ENCODE assay signal across 13 cellular contexts in the genomic region with DNA sequence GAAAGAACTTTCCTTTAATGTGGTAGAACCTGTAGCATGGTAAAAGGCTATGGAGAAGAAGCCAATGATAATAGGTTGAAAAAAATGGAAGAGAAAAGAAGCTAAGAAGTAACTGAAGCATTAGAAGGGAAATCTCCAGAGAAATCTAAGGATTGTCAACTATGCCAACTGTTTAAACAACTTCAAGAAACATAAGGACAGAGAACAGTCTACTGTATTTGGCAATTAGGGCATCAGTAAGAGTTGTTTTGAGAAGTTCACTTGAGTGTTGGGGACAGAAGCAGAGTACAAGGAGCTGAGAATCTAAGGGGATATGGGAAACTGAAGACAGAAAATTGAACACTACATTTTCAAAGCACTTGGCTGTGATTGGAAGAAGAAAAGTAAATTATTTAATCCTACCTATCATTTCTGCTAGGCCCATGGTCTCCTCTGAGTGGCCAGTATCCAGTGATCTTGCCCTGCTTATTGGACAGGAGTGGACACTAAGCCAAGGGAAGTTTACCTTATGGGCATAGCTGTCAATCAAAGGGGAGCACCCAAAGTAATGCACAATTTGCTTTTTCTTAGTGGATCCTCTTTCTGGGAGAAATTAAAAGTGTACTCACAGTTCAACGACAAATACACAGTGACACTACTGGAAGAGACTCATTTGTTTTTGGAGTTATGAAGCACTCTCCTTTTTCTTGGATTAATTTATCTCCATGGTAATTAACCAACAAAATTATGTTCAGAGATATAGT. TPM values are rescaled to one million over a fixed set of nuclear protein-coding genes. Genes with fewer than 3 reads are reported as not detected.
DNase-seq lines count a peak whose midpoint lies in the region; ATAC-seq and TF ChIP-seq lines count a peak whose summit lies in the region.
"Had no signal": no experiment of that assay in that cellular context is flagged by ENCODE, and none has a peak within 500 bp of the region (broad histone marks: within the 10 kb centered on the region; RNA-seq: fewer than 3 reads in every experiment).

No MANE protein-coding gene starts in this region.

- peak overlapping the region in 7 of 10 donors; percentile 1 to 83 (median 26) for H3K27ac ChIP-seq in heart right ventricle
- H3K27ac ChIP-seq in RWPE2 (ENCODE audit: poor library complexity, severe bottlenecking), result peak overlapping the region; percentile 95
- peak overlapping the region; percentile 55 for H3K27ac ChIP-seq in upper lobe of right lung

- H3K4me1 ChIP-seq in heart right ventricle (peaks cover 0 to 48% (median 6%) of the 10 kb centered on the region in 9 donors), RWPE2 (ENCODE audit: insufficient read depth, poor library complexity, severe bottlenecking) (peaks cover 20% of the 10 kb centered on the region), upper lobe of right lung (peaks cover 12% of the 10 kb centered on the region)

- no peak overlapping the region for H3K4me3 ChIP-seq in heart right ventricle
- H3K4me3 ChIP-seq in RWPE2 (ENCODE audit: severe bottlenecking), result no peak overlapping the region
- H3K4me3 ChIP-seq in fibroblast of pulmonary artery (replicated peaks; ENCODE audit: low read depth, low read length), result no peak overlapping the region
- H3K4me3 ChIP-seq in upper lobe of right lung, result no peak overlapping the region
- H3K4me3 ChIP-seq: thoracic aorta had no signal

- 85 to 86% methylated on average over 1 of the region's 1 CpG for WGBS in heart right ventricle, 2 donors

- intact Hi-C loops in heart right ventricle (cut with DNase I), result loop anchor here in 2 of 10 donors (5.0 kb wide), 2 partner anchors 50 to 55 kb away; a partner anchor contains a TSS
- intact Hi-C loops in Right ventricle myocardium inferior (cut with DNase I), result no loop called here
- intact Hi-C loops in upper lobe of right lung (cut with DNase I), result no loop called here

- H3K27me3 ChIP-seq in heart right ventricle, result no peaks in the 10 kb centered on the region
- H3K27me3 ChIP-seq in RWPE2 (ENCODE audit: insufficient read depth, poor library complexity, severe bottlenecking), result no peaks in the 10 kb centered on the region
- no peaks in the 10 kb centered on the region for H3K27me3 ChIP-seq in upper lobe of right lung

- no peak for ATAC-seq in heart right ventricle
- no peak for ATAC-seq in Right ventricle myocardium inferior
- no peak for ATAC-seq in RWPE2 (ENCODE audit: low read depth)
- peak; percentile 28 for ATAC-seq in upper lobe of right lung
- no peak for ATAC-seq in GM18907 (IDR thresholded peaks at IDR 0.05; ENCODE audit: unreplicated experiment)

- DNase-seq in heart right ventricle (no peak), Right ventricle myocardium inferior (ENCODE audit: missing footprints) (no peak), RWPE2 (ENCODE audit: low spot score) (no peak), fibroblast of pulmonary artery (ENCODE audit: low read depth) (peak; percentile 17), upper lobe of right lung (no peak), NCI-H526 treated with DMSO at 0.1 percent for 48 hours (lab: John Stamatoyannopoulos, UW) (no peak)
- no peak for DNase-seq in activated CD4-positive, CD25-positive, alpha-beta regulatory T cell treated with anti-CD3 and anti-CD28 coated beads, Interleukin-2, amount 50 U/mL, for 72 hours
- DNase-seq: 8988T, cortex of kidney, NCI-H1105 treated with DMSO at 0.1 percent for 48 hours, NCI-H510A treated with DMSO at 0.1 percent for 48 hours had no signal

- H3K36me3 ChIP-seq in heart right ventricle (no peaks in the 10 kb centered on the region), RWPE2 (ENCODE audit: low read depth) (no peaks in the 10 kb centered on the region), upper lobe of right lung (no peaks in the 10 kb centered on the region)
- H3K36me3 ChIP-seq: thoracic aorta had no signal

- H3K9me3 ChIP-seq in heart right ventricle, result peaks cover 0 to 5% (median 0%) of the 10 kb centered on the region in 11 donors
- no peaks in the 10 kb centered on the region for H3K9me3 ChIP-seq in RWPE2 (ENCODE audit: severe bottlenecking)
- no peaks in the 10 kb centered on the region for H3K9me3 ChIP-seq in upper lobe of right lung
- H3K9me3 ChIP-seq: thoracic aorta had no signal

- no peak for TF ChIP-seq CTCF in heart right ventricle (IDR thresholded peaks at IDR 0.05)
- TF ChIP-seq CTCF in RWPE2 (IDR thresholded peaks at IDR 0.05; ENCODE audit: poor library complexity, severe bottlenecking), result no peak
- no peak for TF ChIP-seq CTCF in fibroblast of pulmonary artery (IDR thresholded peaks at IDR 0.05; ENCODE audit: low read length, missing control alignments)
- no peak for TF ChIP-seq CTCF in upper lobe of right lung (IDR thresholded peaks at IDR 0.05)

RNA-seq across cellular contexts. Expression of a gene that starts 56.5 kb away (rescaled TPM):
- 10 to 100 TPM in 1 of 10 donors, 1 to 10 TPM in 9; 4.5 to 12.2 (median 5.7) TPM for total RNA-seq in heart right ventricle
- polyA plus RNA-seq in heart right ventricle, result 1 to 10 TPM; 3.0 to 4.2 TPM
- total RNA-seq in Right ventricle myocardium inferior, result 6.9 TPM
- 25.7 TPM for total RNA-seq in upper lobe of right lung

Comparison
In these comparisons a context has a peak if more than half of its experiments do, and no peak if none do; other contexts are left out.
1. H3K27ac ChIP-seq: peak in every context shown above with its lines; median percentile 95 in RWPE2; 55 in upper lobe of right lung; 26 in heart right ventricle.